In the genomic region with DNA sequence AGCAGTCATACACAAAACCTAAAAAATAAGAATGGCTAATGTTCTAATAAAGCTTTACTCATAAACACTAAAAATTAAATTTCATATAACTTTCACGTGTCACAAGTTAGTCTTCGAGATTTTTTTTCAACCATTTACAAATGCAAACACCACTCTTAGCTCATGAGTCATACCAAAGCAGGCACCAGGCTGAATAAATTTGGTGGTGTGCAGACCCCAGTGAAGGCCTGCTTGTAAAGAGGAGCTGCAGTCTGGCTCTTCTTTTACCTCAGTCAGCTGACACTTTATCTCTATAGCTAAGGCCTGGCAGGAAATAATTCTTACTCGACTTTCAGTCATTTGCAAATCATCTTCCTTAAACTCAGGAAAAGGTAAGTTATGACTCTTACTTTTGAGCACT, we compare ENCODE assay signal across 15 cellular contexts.
"Had no signal": no experiment of that assay in that cellular context is flagged by ENCODE, and none has a peak within 500 bp of the region (broad histone marks: within the 10 kb centered on the region; RNA-seq: fewer than 3 reads in every experiment).

No MANE protein-coding gene starts in this region.

- H3K4me1 Mint-ChIP-seq: neural crest cell had no signal

- H3K27me3 ChIP-seq: adrenal gland, dorsolateral prefrontal cortex, gastrocnemius medialis, upper lobe of right lung had no signal

- H3K27ac Mint-ChIP-seq: activated B cell treated with CpG ODN at 0.5 μM for 24 hours; activated CD4-positive, alpha-beta T cell treated with anti-CD3 and anti-CD28 coated beads, Interleukin-2, amount 10 ng/mL, durations not matched to agents 7 days and 5 days; activated naive CD4-positive, alpha-beta T cell treated with anti-CD3 and anti-CD28 coated beads, Interleukin-2, amount 10 ng/mL, durations not matched to agents 7 days and 5 days; activated T-helper 17 cell treated with anti-CD3 and anti-CD28 coated beads, Interleukin-2, amount 50 U/mL, for 72 hours; stimulated activated naive CD8-positive, alpha-beta T cell treated with anti-CD3 and anti-CD28 coated beads, Interleukin-15, Interleukin-2, amounts not matched to agents 100 ng/mL and 50 ng/mL, for 24 hours had no signal

- H3K4me3 Mint-ChIP-seq: activated B cell treated with CpG ODN at 0.5 μM for 24 hours; activated CD4-positive, alpha-beta T cell treated with anti-CD3 and anti-CD28 coated beads, Interleukin-2, amount 10 ng/mL, durations not matched to agents 7 days and 5 days; activated naive CD4-positive, alpha-beta T cell treated with anti-CD3 and anti-CD28 coated beads, Interleukin-2, amount 10 ng/mL, durations not matched to agents 7 days and 5 days; activated T-helper 17 cell treated with anti-CD3 and anti-CD28 coated beads, Interleukin-2, amount 50 U/mL, for 72 hours; neural crest cell; stimulated activated naive CD8-positive, alpha-beta T cell treated with anti-CD3 and anti-CD28 coated beads, Interleukin-15, Interleukin-2, amounts not matched to agents 100 ng/mL and 50 ng/mL, for 24 hours had no signal

- H3K4me3 ChIP-seq: adrenal gland, dorsolateral prefrontal cortex, gastrocnemius medialis, upper lobe of right lung had no signal

- H3K36me3 ChIP-seq: adrenal gland, gastrocnemius medialis, upper lobe of right lung had no signal

- H3K9me3 ChIP-seq: adrenal gland, gastrocnemius medialis, upper lobe of right lung had no signal

- H3K4me1 ChIP-seq: adrenal gland, gastrocnemius medialis, upper lobe of right lung had no signal

- H3K9me3 Mint-ChIP-seq: activated T-helper 17 cell treated with anti-CD3 and anti-CD28 coated beads, Interleukin-2, amount 50 U/mL, for 72 hours; stimulated activated naive CD8-positive, alpha-beta T cell treated with anti-CD3 and anti-CD28 coated beads, Interleukin-15, Interleukin-2, amounts not matched to agents 100 ng/mL and 50 ng/mL, for 24 hours had no signal

- H3K27ac ChIP-seq: adrenal gland, dorsolateral prefrontal cortex, gastrocnemius medialis, upper lobe of right lung had no signal

- DNase-seq: activated B cell treated with CpG ODN at 0.5 μM for 24 hours; activated CD4-positive, alpha-beta T cell treated with anti-CD3 and anti-CD28 coated beads, Interleukin-2, amount 10 ng/mL, durations not matched to agents 7 days and 5 days; activated CD8-positive, alpha-beta memory T cell treated with anti-CD3 and anti-CD28 coated beads for 24 hours; activated naive CD4-positive, alpha-beta T cell treated with anti-CD3 and anti-CD28 coated beads, Interleukin-2, amount 10 ng/mL, durations not matched to agents 7 days and 5 days; activated T-cell treated with anti-CD3 and anti-CD28 coated beads for 4 hours; adrenal gland; dorsolateral prefrontal cortex; gastrocnemius medialis; kidney; stimulated activated CD4-positive, alpha-beta T cell treated with anti-CD3 and anti-CD28 coated beads, Interleukin-4, amount 100 ng/mL, for 1 hour; T-helper 1 cell; upper lobe of right lung had no signal

- H3K27me3 Mint-ChIP-seq: activated B cell treated with CpG ODN at 0.5 μM for 24 hours; activated CD4-positive, alpha-beta T cell treated with anti-CD3 and anti-CD28 coated beads, Interleukin-2, amount 10 ng/mL, durations not matched to agents 7 days and 5 days; activated naive CD4-positive, alpha-beta T cell treated with anti-CD3 and anti-CD28 coated beads, Interleukin-2, amount 10 ng/mL, durations not matched to agents 7 days and 5 days; activated T-helper 17 cell treated with anti-CD3 and anti-CD28 coated beads, Interleukin-2, amount 50 U/mL, for 72 hours; stimulated activated naive CD8-positive, alpha-beta T cell treated with anti-CD3 and anti-CD28 coated beads, Interleukin-15, Interleukin-2, amounts not matched to agents 100 ng/mL and 50 ng/mL, for 24 hours had no signal
